Comparison of ENCODE assay signal across 27 cellular contexts in the genomic region with DNA sequence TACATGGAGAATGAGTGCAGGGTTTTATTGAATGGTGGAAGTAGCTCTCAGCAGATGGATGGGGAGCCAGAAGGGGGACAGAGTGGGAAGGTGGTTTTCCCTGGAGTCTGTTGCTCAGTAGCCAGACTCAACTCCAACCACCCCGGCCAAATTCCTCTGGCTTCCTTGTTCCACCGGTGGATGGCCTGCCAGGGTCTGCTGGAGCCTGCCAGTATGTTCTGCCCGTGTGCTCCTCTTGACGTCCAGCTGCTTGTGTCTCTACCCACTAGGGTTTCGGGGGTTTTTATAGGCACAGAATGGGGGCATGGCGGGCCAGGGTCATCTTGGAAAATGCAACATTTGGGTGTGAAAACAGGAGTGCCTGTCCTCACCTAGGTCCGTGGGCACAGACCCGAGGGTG.
"Had no signal": no experiment of that assay in that cellular context is flagged by ENCODE, and none has a peak within 500 bp of the region (broad histone marks: within the 10 kb centered on the region; RNA-seq: fewer than 3 reads in every experiment).

No MANE protein-coding gene starts in this region.

- H3K27me3 Mint-ChIP-seq: activated CD4-positive, alpha-beta memory T cell treated with anti-CD3 and anti-CD28 coated beads, Interleukin-2, amount 10 ng/mL, durations not matched to agents 7 days and 5 days; activated naive CD8-positive, alpha-beta T cell; activated T-cell treated with anti-CD3 and anti-CD28 coated beads, Interleukin-2, amount 50 U/mL, for 24 hours; effector memory CD8-positive, alpha-beta T cell; naive thymus-derived CD4-positive, alpha-beta T cell had no signal

- H3K36me3 ChIP-seq: brain microvascular endothelial cell, gastroesophageal sphincter, ovary, suprapubic skin, tibial artery, upper lobe of right lung had no signal

- H3K27ac ChIP-seq: hepatocyte, ovary, suprapubic skin, tibial artery, upper lobe of right lung had no signal

- H3K9me3 Mint-ChIP-seq: activated CD4-positive, alpha-beta memory T cell treated with anti-CD3 and anti-CD28 coated beads, Interleukin-2, amount 10 ng/mL, durations not matched to agents 7 days and 5 days; activated T-cell treated with anti-CD3 and anti-CD28 coated beads, Interleukin-2, amount 50 U/mL, for 24 hours; effector memory CD8-positive, alpha-beta T cell; naive thymus-derived CD4-positive, alpha-beta T cell; stimulated activated effector memory CD8-positive, alpha-beta T cell treated with anti-CD3 and anti-CD28 coated beads, Interleukin-12 subunit alpha, Interleukin-12 subunit beta, amount 100 ng/mL, for 72 hours had no signal

- H3K27ac Mint-ChIP-seq: activated CD4-positive, alpha-beta memory T cell treated with anti-CD3 and anti-CD28 coated beads, Interleukin-2, amount 10 ng/mL, durations not matched to agents 7 days and 5 days; effector memory CD8-positive, alpha-beta T cell; progenitor cell of endocrine pancreas; stimulated activated effector memory CD8-positive, alpha-beta T cell treated with anti-CD3 and anti-CD28 coated beads, Interleukin-12 subunit alpha, Interleukin-12 subunit beta, amount 100 ng/mL, for 72 hours had no signal

- H3K27me3 ChIP-seq: brain microvascular endothelial cell, gastroesophageal sphincter, hepatocyte, ovary, suprapubic skin, tibial artery, upper lobe of right lung had no signal

- H3K4me3 ChIP-seq: coronary artery, gastroesophageal sphincter, hepatocyte, ovary, skin epidermis, suprapubic skin, tibial artery, upper lobe of right lung had no signal

- H3K9me3 ChIP-seq: gastroesophageal sphincter, ovary, suprapubic skin, tibial artery, upper lobe of right lung had no signal

- H2AFZ ChIP-seq: hepatocyte had no signal

- ATAC-seq: effector memory CD8-positive, alpha-beta T cell; gastroesophageal sphincter; naive thymus-derived CD4-positive, alpha-beta T cell; stimulated activated effector memory CD8-positive, alpha-beta T cell treated with anti-CD3 and anti-CD28 coated beads, Interleukin-12 subunit alpha, Interleukin-12 subunit beta, amount 100 ng/mL, for 72 hours; upper lobe of right lung had no signal

- H3K36me3 Mint-ChIP-seq: activated naive CD8-positive, alpha-beta T cell; stimulated activated effector memory CD8-positive, alpha-beta T cell treated with anti-CD3 and anti-CD28 coated beads, Interleukin-12 subunit alpha, Interleukin-12 subunit beta, amount 100 ng/mL, for 72 hours had no signal

- DNase-seq: activated CD4-positive, alpha-beta memory T cell treated with anti-CD3 and anti-CD28 coated beads, Interleukin-2, amount 10 ng/mL, durations not matched to agents 7 days and 5 days; activated CD4-positive, alpha-beta T cell treated with anti-CD3 and anti-CD28 coated beads for 4 hours; activated CD4-positive, CD25-positive, alpha-beta regulatory T cell; activated CD8-positive, alpha-beta memory T cell treated with anti-CD3 and anti-CD28 coated beads, Interleukin-2, amount 50 U/mL, for 48 hours; activated effector memory CD4-positive, alpha-beta T cell treated with Interleukin-2 at 50 U/mL for 16 hours; activated T-cell treated with anti-CD3 and anti-CD28 coated beads, Interleukin-2, amount 50 U/mL, for 24 hours; amniotic stem cell; brain microvascular endothelial cell; effector memory CD8-positive, alpha-beta T cell; erythroblast; islet precursor cell; midbrain; naive thymus-derived CD4-positive, alpha-beta T cell; ovary; retina; stimulated activated CD4-positive, alpha-beta T cell treated with anti-CD3 and anti-CD28 coated beads, Interleukin-4, amount 100 ng/mL, for 24 hours; T-helper 1 cell; tibial artery; upper lobe of right lung had no signal

- H3K4me3 Mint-ChIP-seq: activated CD4-positive, alpha-beta memory T cell treated with anti-CD3 and anti-CD28 coated beads, Interleukin-2, amount 10 ng/mL, durations not matched to agents 7 days and 5 days; activated naive CD8-positive, alpha-beta T cell; activated T-cell treated with anti-CD3 and anti-CD28 coated beads, Interleukin-2, amount 50 U/mL, for 24 hours; effector memory CD8-positive, alpha-beta T cell; naive thymus-derived CD4-positive, alpha-beta T cell; stimulated activated effector memory CD8-positive, alpha-beta T cell treated with anti-CD3 and anti-CD28 coated beads, Interleukin-12 subunit alpha, Interleukin-12 subunit beta, amount 100 ng/mL, for 72 hours had no signal

- H3K79me2 ChIP-seq: hepatocyte had no signal
